ENCODE assay signal across 28 cellular contexts in the genomic region with DNA sequence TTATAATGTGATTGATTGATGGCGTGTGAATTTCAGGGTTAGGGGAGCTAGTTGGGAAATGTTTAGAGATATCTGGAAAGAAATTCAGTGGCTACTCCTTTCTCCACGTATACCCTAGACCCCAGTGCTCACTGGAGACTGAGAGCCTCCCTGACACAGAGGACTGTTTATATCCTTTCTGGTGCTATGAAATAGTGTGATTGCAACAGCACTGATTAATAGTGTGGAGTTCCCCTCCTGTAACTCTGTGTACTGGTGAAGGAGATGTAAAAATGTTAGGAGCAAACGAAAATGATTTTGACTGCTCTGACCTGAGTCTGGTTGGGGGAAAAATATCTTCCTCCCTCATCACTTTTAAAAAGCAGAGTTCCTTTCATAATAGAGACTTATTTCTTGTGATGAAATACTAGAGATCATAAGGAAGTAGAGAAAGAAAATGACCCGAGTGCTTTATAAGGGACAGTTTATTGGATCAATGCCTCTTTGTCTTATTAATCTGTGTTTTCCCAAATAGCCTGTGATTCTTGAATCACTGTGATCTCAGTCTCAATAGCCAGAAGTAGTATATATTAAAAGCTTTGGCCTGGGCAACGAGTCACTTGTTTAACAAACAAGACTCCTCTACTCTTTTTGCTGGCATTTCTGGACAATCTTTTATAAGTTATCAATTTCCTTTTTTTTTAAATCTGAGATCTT.
A peak's percentile ranks its signal among the peaks of the same experiment; 100 is the strongest.
DNase-seq lines count a peak whose midpoint lies in the region; ATAC-seq, FAIRE-seq and TF ChIP-seq lines count a peak whose summit lies in the region.
"Had no signal": no experiment of that assay in that cellular context is flagged by ENCODE, and none has a peak within 500 bp of the region (broad histone marks: within the 10 kb centered on the region; RNA-seq: fewer than 3 reads in every experiment).

No MANE protein-coding gene starts in this region.

- H3K79me1 ChIP-seq in H1 (ENCODE audit: low read depth, low read length), result no peaks in the 10 kb centered on the region

- H3K4me1 ChIP-seq in GM23338 (ENCODE audit: insufficient read depth) (peaks cover 24% of the 10 kb centered on the region), H1 (replicated peaks in 1 of 4; ENCODE audit: control insufficient read depth in 3 of 4, insufficient read depth in 4 of 4, low read length in 3 of 4) (peaks cover 2 to 22% (median 8%) of the 10 kb centered on the region in 4 experiments; a peak in 6 of 7 replicates)
- H3K4me1 ChIP-seq: foreskin keratinocyte, transverse colon had no signal

- H3F3A ChIP-seq in GM23338 (replicated peaks; ENCODE audit: low read depth), result 0 out of 2 replicates have a peak, but pooled peaks cover 2% of the 10 kb centered on the region

- ATAC-seq in GM23338, result no peak
- no peak for ATAC-seq in HG03097 (IDR thresholded peaks at IDR 0.05; ENCODE audit: low FRiP score, unreplicated experiment)
- ATAC-seq: activated naive CD8-positive, alpha-beta T cell treated with anti-CD3 and anti-CD28 coated beads, Interleukin-2, amount 50 U/mL, for 24 hours; foreskin keratinocyte had no signal

- no peak overlapping the region for H2BK5ac ChIP-seq in H1 (ENCODE audit: low read depth, low read length)

- no peak overlapping the region for H4K8ac ChIP-seq in H1 (ENCODE audit: extremely low read depth, insufficient read depth, low read length)

- no peak overlapping the region for H3K27ac Mint-ChIP-seq in GM23338
- H3K27ac Mint-ChIP-seq: activated naive CD8-positive, alpha-beta T cell treated with anti-CD3 and anti-CD28 coated beads, Interleukin-2, amount 50 U/mL, for 24 hours had no signal

- H3K4me3 Mint-ChIP-seq in GM23338, result no peak overlapping the region; the same call in 2 of the 3 replicates
- H3K4me3 Mint-ChIP-seq: activated naive CD8-positive, alpha-beta T cell treated with anti-CD3 and anti-CD28 coated beads, Interleukin-2, amount 50 U/mL, for 24 hours had no signal

- CTCF ChIA-PET in H1 (lab: Charles Lee; ENCODE audit: partially characterized antibody), result interaction anchor here (1.0 to 14.7 kb wide), 8 partner anchors 8 to 50 kb away, joined by 3 to 189 read pairs (median 6); no protein-coding TSS in a partner anchor

- FAIRE-seq in H1 (lab: Jason Lieb, UNC), result no peak
- FAIRE-seq: H54 had no signal

- H3K27me3 Mint-ChIP-seq in GM23338 (ENCODE audit: insufficient read depth, low read depth, poor library complexity), result peaks cover 22% of the 10 kb centered on the region

- no peaks in the 10 kb centered on the region; the same call in 1 of the 2 replicates for H3K23me2 ChIP-seq in H1 (ENCODE audit: low read depth, low read length)

- peaks cover 7% of the 10 kb centered on the region; the same call in 2 of the 3 replicates for H3K36me3 Mint-ChIP-seq in GM23338 (ENCODE audit: low read depth)

- H3K79me2 ChIP-seq in GM23338 (replicated peaks; ENCODE audit: insufficient read depth), result no peaks in the 10 kb centered on the region
- no peaks in the 10 kb centered on the region for H3K79me2 ChIP-seq in H1 (ENCODE audit: control insufficient read depth in 1 of 2, insufficient read depth in 2 of 2, low read length in 2 of 2)

- H3K4me1 Mint-ChIP-seq in GM23338, result peaks cover 27% of the 10 kb centered on the region
- H3K4me1 Mint-ChIP-seq: activated naive CD8-positive, alpha-beta T cell treated with anti-CD3 and anti-CD28 coated beads, Interleukin-2, amount 50 U/mL, for 24 hours had no signal

- H3K9ac ChIP-seq in H1 (replicated peaks in 1 of 4; ENCODE audit: extremely low read depth in 1 of 4, low read depth in 3 of 4, low read length in 3 of 4), result peak overlapping the region in 1 of 4 experiments; percentile 21; a peak in 1 of 7 replicates

- TF ChIP-seq EP300 in H1 (IDR thresholded peaks at IDR 0.05; ENCODE audit: borderline replicate concordance in 1 of 2, low read depth in 2 of 2, low read length in 2 of 2), result no peak

- H4K5ac ChIP-seq in H1 (ENCODE audit: insufficient read length, low read depth, low read length), result no peak overlapping the region

- TF ChIP-seq POLR2A in H1 (IDR thresholded peaks at IDR 0.05; ENCODE audit: control extremely low read depth in 1 of 2, low read depth in 2 of 2, low read length in 2 of 2), result no peak

- no peak overlapping the region for H3K23ac ChIP-seq in H1 (ENCODE audit: insufficient read length)

- H3K36me3 ChIP-seq in GM23338 (ENCODE audit: insufficient read depth) (no peaks in the 10 kb centered on the region), H1 (ENCODE audit: control insufficient read depth in 2 of 4, insufficient read depth in 4 of 4, low read length in 3 of 4) (no peaks in the 10 kb centered on the region)
- H3K36me3 ChIP-seq: transverse colon had no signal

- peaks cover 8% of the 10 kb centered on the region; the same call in 1 of the 2 replicates for H3K9me2 ChIP-seq in GM23338 (ENCODE audit: insufficient read depth)

- no peak overlapping the region for H2BK120ac ChIP-seq in H1 (replicated peaks; ENCODE audit: low read depth, low read length)

- H3K18ac ChIP-seq in H1 (ENCODE audit: extremely low read depth, low read length), result no peak overlapping the region; the same call in 1 of the 2 replicates

- TF ChIP-seq RAD21 in H1 (IDR thresholded peaks at IDR 0.05 in 1 of 2, conservative IDR thresholded peaks at IDR 0.05 in 1 of 2; ENCODE audit: low read depth in 2 of 2, low read length in 2 of 2), result no peak

- no peak overlapping the region for H2BK15ac ChIP-seq in H1 (ENCODE audit: low read length)

- H3K4me3 ChIP-seq in GM23338, result peak overlapping the region; percentile 55
- peak overlapping the region in 1 of 4 experiments; percentile 53; a peak in 1 of 8 replicates for H3K4me3 ChIP-seq in H1 (ENCODE audit: extremely low read depth in 1 of 4, insufficient read depth in 2 of 4, low read depth in 3 of 4, low read length in 4 of 4)
- H3K4me3 ChIP-seq: transverse colon had no signal

- H2AK5ac ChIP-seq in H1 (ENCODE audit: low read depth, low read length), result no peak overlapping the region

- H3K27me3 ChIP-seq in GM23338 (ENCODE audit: insufficient read depth) (no peaks in the 10 kb centered on the region), H1 (replicated peaks in 1 of 4; ENCODE audit: control insufficient read depth in 3 of 4, extremely low read depth in 1 of 4, insufficient read depth in 3 of 4, low read length in 3 of 4) (peaks cover 0 to 5% (median 2%) of the 10 kb centered on the region in 4 experiments; a peak in 4 of 7 replicates)
- H3K27me3 ChIP-seq: foreskin keratinocyte had no signal

- H3K27ac ChIP-seq in GM23338 (ENCODE audit: low read depth) (no peak overlapping the region; the same call in 1 of the 2 replicates), H1 (ENCODE audit: low read depth, low read length) (no peak overlapping the region)
- H3K27ac ChIP-seq: foreskin keratinocyte, transverse colon, VCaP had no signal

- H3K14ac ChIP-seq in H1 (ENCODE audit: insufficient read length), result no peak overlapping the region

- H2AFZ ChIP-seq in GM23338 (peak overlapping the region; percentile 67; the same call in 1 of the 2 replicates), H1 (ENCODE audit: low read length) (no peak overlapping the region)

- no peak for DNase-seq in GM23338 (ENCODE audit: low spot score)
- no peak for DNase-seq in H1 (ENCODE audit: low read depth in 1 of 2, low spot score in 2 of 2)
- peak; percentile 12 for DNase-seq in kidney tubule cell (ENCODE audit: low spot score)
- peak; percentile 67 for DNase-seq in renal cortical epithelial cell (ENCODE audit: low read depth)
- no peak for DNase-seq in NCI-H1694 treated with DMSO at 0.1 percent for 48 hours (lab: John Stamatoyannopoulos, UW)
- DNase-seq in GF-D8 (lab: John Stamatoyannopoulos, UW), result no peak
- no peak for DNase-seq in G401 (ENCODE audit: low spot score)
- DNase-seq: activated CD4-positive, alpha-beta T cell treated with anti-CD3 and anti-CD28 coated beads for 48 hours; activated CD8-positive, alpha-beta memory T cell treated with anti-CD3 and anti-CD28 coated beads for 24 hours; activated gamma-delta T cell; activated naive CD8-positive, alpha-beta T cell treated with anti-CD3 and anti-CD28 coated beads, Interleukin-2, amount 50 U/mL, for 24 hours; activated T-cell treated with anti-CD3 and anti-CD28 coated beads, Interleukin-2, amount 50 U/mL, for 1 hour; COR-L47; DMS79 treated with DMSO at 0.1 percent for 48 hours; foreskin keratinocyte; mesendoderm; NCI-H1092; NCI-H187 treated with DMSO at 0.1 percent for 48 hours; NCI-H524; Right ventricle myocardium superior; stimulated activated CD4-positive, alpha-beta T cell treated with anti-CD3 and anti-CD28 coated beads, Interleukin-12 subunit alpha, Interleukin-12 subunit beta, amount 100 ng/mL, for 4 hours; stimulated activated CD4-positive, alpha-beta T cell treated with anti-CD3 and anti-CD28 coated beads, Interleukin-4, amount 100 ng/mL, for 1 hour; SW 1271; T-helper 9 cell; transverse colon had no signal

- H3K9me3 Mint-ChIP-seq in GM23338, result peaks cover 10% of the 10 kb centered on the region
- H3K9me3 Mint-ChIP-seq: activated naive CD8-positive, alpha-beta T cell treated with anti-CD3 and anti-CD28 coated beads, Interleukin-2, amount 50 U/mL, for 24 hours had no signal

- POLR2A ChIA-PET in H1 (lab: Charles Lee; ENCODE audit: partially characterized antibody), result interaction anchor here (0.6 to 1.9 kb wide), 4 partner anchors 18 to 93 kb away, joined by 3 to 5 read pairs (median 4); no protein-coding TSS in a partner anchor

- no peak overlapping the region for H2BK12ac ChIP-seq in H1 (ENCODE audit: low read depth, low read length)

- H4K20me1 ChIP-seq in GM23338 (replicated peaks; ENCODE audit: insufficient read depth) (no peaks in the 10 kb centered on the region), H1 (replicated peaks in 1 of 2; ENCODE audit: control insufficient read depth in 1 of 2, insufficient read depth in 2 of 2, low read length in 2 of 2) (no peaks in the 10 kb centered on the region)

- WGBS in H1 (ENCODE audit: extremely low coverage in 1 of 2, insufficient coverage in 1 of 2, insufficient read length in 1 of 2, insufficient replicate concordance in 2 of 2, low coverage in 1 of 2, low lambda C conversion rate in 2 of 2, missing lambda C conversion rate in 1 of 2), 2 experiments, result 60% methylated on average over 5 of the region's 5 CpGs; no CpG with 5 or more reads in 1 of the 2 experiments

- no peak for TF ChIP-seq CTCF in GM23338 (conservative IDR thresholded peaks at IDR 0.05; ENCODE audit: low read depth in 2 of 2)
- TF ChIP-seq CTCF in H1 (IDR thresholded peaks at IDR 0.05; ENCODE audit: control extremely low read depth in 1 of 3, insufficient read depth in 1 of 3, low read depth in 1 of 3, low read length in 3 of 3), result no peak

- no peak overlapping the region for H4K91ac ChIP-seq in H1 (replicated peaks; ENCODE audit: insufficient read length, low read length)

- H3K4ac ChIP-seq in H1 (replicated peaks; ENCODE audit: insufficient read length, low read depth, low read length), result no peak overlapping the region

- H3K4me2 ChIP-seq in GM23338, result peak overlapping the region; percentile 81
- H3K4me2 ChIP-seq in H1 (ENCODE audit: insufficient read depth in 1 of 2, low read depth in 2 of 2, low read length in 2 of 2), result peak overlapping the region; percentile 48 to 58; a peak in 3 of 4 replicates

- in situ Hi-C loops in G401 (cut with HindIII; ENCODE audit: low sequenced_read_pairs), result no loop called here

- no peak overlapping the region for H3K56ac ChIP-seq in H1 (replicated peaks; ENCODE audit: insufficient read length, low read depth, low read length)

- H3K9me3 ChIP-seq in H1 (ENCODE audit: insufficient read depth in 2 of 2, low read depth in 1 of 2, low read length in 1 of 2), result peaks cover 6% of the 10 kb centered on the region in 2 experiments; a peak in 1 of 4 replicates
- H3K9me3 ChIP-seq: transverse colon had no signal

- 0 out of 2 replicates have a peak overlapping the region, but pooled peaks have one; percentile 23 for H2BK20ac ChIP-seq in H1 (ENCODE audit: low read length)

Comparison
In these comparisons a context has a peak if more than half of its experiments do, and no peak if none do; other contexts are left out.
1. DNase-seq: peak in kidney tubule cell (single experiment) and renal cortical epithelial cell (single experiment); none in GM23338 (single experiment), H1 (0 of 2), NCI-H1694 treated with DMSO at 0.1 percent for 48 hours (single experiment), GF-D8 (single experiment) and G401 (single experiment).